14 cellular contexts compared by ENCODE assay signal in genomic region chr1:26555550-26555981, GRCh38. TPM values are rescaled to one million over a fixed set of nuclear protein-coding genes. Genes with fewer than 3 reads are reported as not detected.
A peak's percentile ranks its signal among the peaks of the same experiment; 100 is the strongest.
DNase-seq lines count a peak whose midpoint lies in the region; ATAC-seq lines count a peak whose summit lies in the region.
"Had no signal": no experiment of that assay in that cellular context is flagged by ENCODE, and none has a peak within 500 bp of the region (broad histone marks: within the 10 kb centered on the region; RNA-seq: fewer than 3 reads in every experiment).

No MANE protein-coding gene starts in this region.

- peak overlapping the region; percentile 82 for H2AFZ ChIP-seq in neuronal stem cell (ENCODE audit: low read length)

- DNase-seq in CD1c-positive myeloid dendritic cell (ENCODE audit: extremely low spot score) (peak; percentile 43), MV-4-11 (lab: John Stamatoyannopoulos, UW) (peak; percentile 82), neuronal stem cell (ENCODE audit: low spot score) (no peak), HCEC 1CT (no peak)
- no peak for DNase-seq in stimulated activated CD4-positive, alpha-beta T cell treated with anti-CD3 and anti-CD28 coated beads, Interleukin-1b, Interleukin-23, amount 100 ng/mL, for 48 hours
- DNase-seq: effector CD8-positive, alpha-beta T cell; NCI-H2171 treated with DMSO at 0.1 percent for 48 hours; stomach; T-helper 9 cell had no signal

- no peak overlapping the region for H3K9ac ChIP-seq in neuronal stem cell (ENCODE audit: low read depth, low read length, poor library complexity)
- H3K9ac ChIP-seq: KMS-11 had no signal

- H3K4me2 ChIP-seq in neuronal stem cell (ENCODE audit: insufficient read depth, low read length, poor library complexity, severe bottlenecking) = no peak overlapping the region
- H3K4me2 ChIP-seq: KMS-11 had no signal

- H3K23ac ChIP-seq in neuronal stem cell (ENCODE audit: low read depth, low read length, poor library complexity) = no peak overlapping the region

- H3K4me3 ChIP-seq in neuronal stem cell (ENCODE audit: low read length in 2 of 2) = no peak overlapping the region
- H3K4me3 ChIP-seq: stomach had no signal

- peak overlapping the region; percentile 82 for H3K14ac ChIP-seq in neuronal stem cell (ENCODE audit: low read length)

- peaks cover 3% of the 10 kb centered on the region for H3K79me1 ChIP-seq in neuronal stem cell (ENCODE audit: low read depth, low read length)

- no peak for ATAC-seq in GM18502 (IDR thresholded peaks at IDR 0.05; ENCODE audit: poor library complexity, unreplicated experiment)
- ATAC-seq in GM18870 (IDR thresholded peaks at IDR 0.05; ENCODE audit: unreplicated experiment) = no peak
- ATAC-seq: left lobe of liver had no signal

- H2AK5ac ChIP-seq in neuronal stem cell (ENCODE audit: low read depth, low read length) = no peak overlapping the region

- no peak overlapping the region for H4K8ac ChIP-seq in neuronal stem cell (ENCODE audit: low read depth, low read length)

- no peak overlapping the region for H2BK15ac ChIP-seq in neuronal stem cell (ENCODE audit: low read length)

- peaks cover 10 to 24% of the 10 kb centered on the region in 2 donors for H3K36me3 ChIP-seq in neuronal stem cell (replicated peaks in 1 of 2; ENCODE audit: control insufficient read depth in 2 of 2, insufficient read depth in 2 of 2, low read length in 2 of 2)

- peaks cover 13 to 14% of the 10 kb centered on the region in 2 donors for H3K4me1 ChIP-seq in neuronal stem cell (ENCODE audit: control insufficient read depth in 2 of 2, insufficient read depth in 1 of 2, low read depth in 1 of 2, low read length in 2 of 2)

- WGBS in neuronal stem cell (ENCODE audit: extremely low coverage in 2 of 2, insufficient read length in 2 of 2, insufficient replicate concordance in 1 of 2), 2 donors = no CpG with 5 or more reads among the region's 11 CpGs

- H3K9me3 ChIP-seq in neuronal stem cell (replicated peaks in 1 of 2; ENCODE audit: control insufficient read depth in 2 of 2, insufficient read depth in 1 of 2, low read depth in 1 of 2, low read length in 2 of 2) = no peaks in the 10 kb centered on the region
- H3K9me3 ChIP-seq: stomach had no signal

- no peaks in the 10 kb centered on the region for H3K27me3 ChIP-seq in neuronal stem cell (ENCODE audit: control insufficient read depth in 3 of 3, insufficient read depth in 3 of 3, low read depth in 1 of 3, low read length in 3 of 3)
- H3K27me3 ChIP-seq: stomach had no signal

- H2BK5ac ChIP-seq in neuronal stem cell (ENCODE audit: low read length) = no peak overlapping the region

- H3K18ac ChIP-seq in neuronal stem cell (ENCODE audit: low read length) = peak overlapping the region; percentile 56

- H2BK120ac ChIP-seq in neuronal stem cell (ENCODE audit: low read depth, low read length) = no peak overlapping the region

- no peak overlapping the region for H3K4ac ChIP-seq in neuronal stem cell (ENCODE audit: low read length)

- H2BK12ac ChIP-seq in neuronal stem cell (ENCODE audit: low read length) = no peak overlapping the region

- no peak overlapping the region for H4K91ac ChIP-seq in neuronal stem cell (ENCODE audit: low read depth, low read length, poor library complexity)

- H3K27ac ChIP-seq in cingulate gyrus (ENCODE audit: low read depth, low read length) (peak overlapping the region; percentile 99), neuronal stem cell (replicated peaks; ENCODE audit: low read length) (no peak overlapping the region)
- H3K27ac ChIP-seq: KMS-11, stomach had no signal

RNA-seq across cellular contexts. Expression of gene RPS6KA1, which starts 26.0 kb away (rescaled TPM):
- 22.7 TPM for polyA plus RNA-seq in neuronal stem cell (2013, experiment 1 of 2)
- 22.0 TPM for polyA plus RNA-seq in neuronal stem cell (2013, experiment 2 of 2)

Comparison
In these comparisons a context has a peak if more than half of its experiments do, and no peak if none do; other contexts are left out.
1. DNase-seq: peak in CD1c-positive myeloid dendritic cell (single experiment) and MV-4-11 (single experiment); none in neuronal stem cell (single experiment), HCEC 1CT (single experiment) and stimulated activated CD4-positive, alpha-beta T cell treated with anti-CD3 and anti-CD28 coated beads, Interleukin-1b, Interleukin-23, amount 100 ng/mL, for 48 hours (single experiment).